In genomic region chr9:128251701-128252100, GRCh38 we compare ENCODE assay signal across 13 cellular contexts. TPM values are rescaled to one million over a fixed set of nuclear protein-coding genes. Genes with fewer than 3 reads are reported as not detected.
DNase-seq lines count a peak whose midpoint lies in the region; ATAC-seq and TF ChIP-seq lines count a peak whose summit lies in the region.
"Had no signal": no experiment of that assay in that cellular context is flagged by ENCODE, and none has a peak within 500 bp of the region (broad histone marks: within the 10 kb centered on the region; RNA-seq: fewer than 3 reads in every experiment).

No MANE protein-coding gene starts in this region.

- H3K27ac ChIP-seq in GM23338 (ENCODE audit: low read depth): no peak overlapping the region
- H3K27ac ChIP-seq: Peyer's patch, sigmoid colon had no signal

- H3K9ac ChIP-seq in adipocyte (ENCODE audit: low read length): no peak overlapping the region

- ATAC-seq in GM23338: no peak
- ATAC-seq in HG02884 (IDR thresholded peaks at IDR 0.05; ENCODE audit: unreplicated experiment): no peak

- POLR2A ChIA-PET in BJ (lab: Charles Lee): no interaction called here

- DNase-seq in BJ (ENCODE audit: low read depth): no peak
- DNase-seq in GM23338 (ENCODE audit: low spot score): no peak
- DNase-seq in adipocyte (ENCODE audit: low read depth): peak; percentile 12
- DNase-seq in immature natural killer cell: no peak
- DNase-seq in NCI-H345 treated with DMSO at 0.1 percent for 48 hours (lab: John Stamatoyannopoulos, UW; ENCODE audit: unreplicated experiment): no peak
- no peak for DNase-seq in NCI-H2196 (lab: John Stamatoyannopoulos, UW; ENCODE audit: unreplicated experiment)
- DNase-seq in SW480 (ENCODE audit: low spot score): no peak
- DNase-seq: activated CD4-positive, CD25-positive, alpha-beta regulatory T cell; aorta; NCI-H2171; Peyer's patch; sigmoid colon had no signal

- 0 out of 2 replicates have a peak, but pooled peaks cover 6% of the 10 kb centered on the region for H3K79me2 ChIP-seq in GM23338 (replicated peaks; ENCODE audit: insufficient read depth)

- H4K20me1 ChIP-seq in GM23338 (replicated peaks; ENCODE audit: insufficient read depth): peaks cover 6% of the 10 kb centered on the region

- TF ChIP-seq CTCF in BJ (IDR thresholded peaks at IDR 0.05; ENCODE audit: insufficient read depth, low read depth, low read length): no peak
- TF ChIP-seq CTCF in GM23338 (conservative IDR thresholded peaks at IDR 0.05; ENCODE audit: low read depth in 2 of 2): no peak

- H3K9me2 ChIP-seq in GM23338 (ENCODE audit: insufficient read depth): no peaks in the 10 kb centered on the region

- no peaks in the 10 kb centered on the region; the same call in 2 of the 3 replicates for H3K9me3 Mint-ChIP-seq in GM23338
- peaks cover 0 to 2% (median 0%) of the 10 kb centered on the region in 6 donors for H3K9me3 Mint-ChIP-seq in immature natural killer cell

- H2AFZ ChIP-seq in GM23338: no peak overlapping the region

- H3K4me3 ChIP-seq in BJ (ENCODE audit: low read depth, low read length) (peak overlapping the region; percentile 47), GM23338 (peak overlapping the region; percentile 88), adipocyte (ENCODE audit: low read length) (no peak overlapping the region)

- H3K27ac Mint-ChIP-seq in GM23338 (no peak overlapping the region), immature natural killer cell (peak overlapping the region in 1 of 6 donors; percentile 44)

- H3K27me3 Mint-ChIP-seq in GM23338 (ENCODE audit: insufficient read depth, low read depth, poor library complexity) (peaks cover 20% of the 10 kb centered on the region), immature natural killer cell (ENCODE audit: low read depth in 3 of 3) (peaks cover 1 to 7% (median 4%) of the 10 kb centered on the region in 3 donors)

- H3K36me3 Mint-ChIP-seq in GM23338 (ENCODE audit: low read depth): peaks cover 9% of the 10 kb centered on the region; the same call in 2 of the 3 replicates
- H3K36me3 Mint-ChIP-seq in immature natural killer cell: no peaks in the 10 kb centered on the region

- peaks cover 14% of the 10 kb centered on the region for H3K4me1 ChIP-seq in GM23338 (ENCODE audit: insufficient read depth)
- no peaks in the 10 kb centered on the region for H3K4me1 ChIP-seq in adipocyte (ENCODE audit: control insufficient read depth, insufficient read depth, low read length)

- CTCF ChIA-PET in BJ (lab: Yijun Ruan, JAX): no interaction called here

- H3K27me3 ChIP-seq in BJ (ENCODE audit: control insufficient read depth, insufficient read depth, low read length) (no peaks in the 10 kb centered on the region), GM23338 (ENCODE audit: insufficient read depth) (no peaks in the 10 kb centered on the region), adipocyte (replicated peaks; ENCODE audit: control insufficient read depth, insufficient read depth, low read length) (no peaks in the 10 kb centered on the region)
- H3K27me3 ChIP-seq: Peyer's patch had no signal

- H3K36me3 ChIP-seq in BJ (ENCODE audit: control insufficient read depth, insufficient read depth, low read length) (peaks cover 4% of the 10 kb centered on the region), GM23338 (ENCODE audit: insufficient read depth) (peaks cover under 1% of the 10 kb centered on the region; the same call in 1 of the 2 replicates), adipocyte (ENCODE audit: control insufficient read depth, insufficient read depth, low read length, severe bottlenecking) (peaks cover 2% of the 10 kb centered on the region)

- peak overlapping the region; percentile 94 for H3K4me2 ChIP-seq in GM23338

- peaks cover 12% of the 10 kb centered on the region; the same call in 1 of the 2 replicates for H3F3A ChIP-seq in GM23338 (replicated peaks; ENCODE audit: low read depth)

- peaks cover 32% of the 10 kb centered on the region for H3K4me1 Mint-ChIP-seq in GM23338
- peaks cover 17 to 23% of the 10 kb centered on the region in 2 donors for H3K4me1 Mint-ChIP-seq in immature natural killer cell

- H3K9me3 ChIP-seq in adipocyte (ENCODE audit: control insufficient read depth, low read length): no peaks in the 10 kb centered on the region
- H3K9me3 ChIP-seq: Peyer's patch, sigmoid colon had no signal

- H3K4me3 Mint-ChIP-seq in GM23338 (peak overlapping the region; percentile 87), immature natural killer cell (peak overlapping the region; percentile 67 to 84 (median 77))

TF ChIP-seq in GM23338, 12 proteins besides CTCF, POLR2A, EP300 and RAD21 (continues in another document):
- TF ChIP-seq ZNF331 (CRISPR knock-in tag; IDR thresholded peaks at IDR 0.05; ENCODE audit: low read depth): no peak
- TF ChIP-seq ZNF114 (CRISPR knock-in tag; IDR thresholded peaks at IDR 0.05): no peak
- no peak for TF ChIP-seq POLR2AphosphoS5 (IDR thresholded peaks at IDR 0.05; ENCODE audit: low read depth)
- no peak for TF ChIP-seq CREB1 (CRISPR knock-in tag; IDR thresholded peaks at IDR 0.05; ENCODE audit: low read depth)
- TF ChIP-seq, protein P1, sequence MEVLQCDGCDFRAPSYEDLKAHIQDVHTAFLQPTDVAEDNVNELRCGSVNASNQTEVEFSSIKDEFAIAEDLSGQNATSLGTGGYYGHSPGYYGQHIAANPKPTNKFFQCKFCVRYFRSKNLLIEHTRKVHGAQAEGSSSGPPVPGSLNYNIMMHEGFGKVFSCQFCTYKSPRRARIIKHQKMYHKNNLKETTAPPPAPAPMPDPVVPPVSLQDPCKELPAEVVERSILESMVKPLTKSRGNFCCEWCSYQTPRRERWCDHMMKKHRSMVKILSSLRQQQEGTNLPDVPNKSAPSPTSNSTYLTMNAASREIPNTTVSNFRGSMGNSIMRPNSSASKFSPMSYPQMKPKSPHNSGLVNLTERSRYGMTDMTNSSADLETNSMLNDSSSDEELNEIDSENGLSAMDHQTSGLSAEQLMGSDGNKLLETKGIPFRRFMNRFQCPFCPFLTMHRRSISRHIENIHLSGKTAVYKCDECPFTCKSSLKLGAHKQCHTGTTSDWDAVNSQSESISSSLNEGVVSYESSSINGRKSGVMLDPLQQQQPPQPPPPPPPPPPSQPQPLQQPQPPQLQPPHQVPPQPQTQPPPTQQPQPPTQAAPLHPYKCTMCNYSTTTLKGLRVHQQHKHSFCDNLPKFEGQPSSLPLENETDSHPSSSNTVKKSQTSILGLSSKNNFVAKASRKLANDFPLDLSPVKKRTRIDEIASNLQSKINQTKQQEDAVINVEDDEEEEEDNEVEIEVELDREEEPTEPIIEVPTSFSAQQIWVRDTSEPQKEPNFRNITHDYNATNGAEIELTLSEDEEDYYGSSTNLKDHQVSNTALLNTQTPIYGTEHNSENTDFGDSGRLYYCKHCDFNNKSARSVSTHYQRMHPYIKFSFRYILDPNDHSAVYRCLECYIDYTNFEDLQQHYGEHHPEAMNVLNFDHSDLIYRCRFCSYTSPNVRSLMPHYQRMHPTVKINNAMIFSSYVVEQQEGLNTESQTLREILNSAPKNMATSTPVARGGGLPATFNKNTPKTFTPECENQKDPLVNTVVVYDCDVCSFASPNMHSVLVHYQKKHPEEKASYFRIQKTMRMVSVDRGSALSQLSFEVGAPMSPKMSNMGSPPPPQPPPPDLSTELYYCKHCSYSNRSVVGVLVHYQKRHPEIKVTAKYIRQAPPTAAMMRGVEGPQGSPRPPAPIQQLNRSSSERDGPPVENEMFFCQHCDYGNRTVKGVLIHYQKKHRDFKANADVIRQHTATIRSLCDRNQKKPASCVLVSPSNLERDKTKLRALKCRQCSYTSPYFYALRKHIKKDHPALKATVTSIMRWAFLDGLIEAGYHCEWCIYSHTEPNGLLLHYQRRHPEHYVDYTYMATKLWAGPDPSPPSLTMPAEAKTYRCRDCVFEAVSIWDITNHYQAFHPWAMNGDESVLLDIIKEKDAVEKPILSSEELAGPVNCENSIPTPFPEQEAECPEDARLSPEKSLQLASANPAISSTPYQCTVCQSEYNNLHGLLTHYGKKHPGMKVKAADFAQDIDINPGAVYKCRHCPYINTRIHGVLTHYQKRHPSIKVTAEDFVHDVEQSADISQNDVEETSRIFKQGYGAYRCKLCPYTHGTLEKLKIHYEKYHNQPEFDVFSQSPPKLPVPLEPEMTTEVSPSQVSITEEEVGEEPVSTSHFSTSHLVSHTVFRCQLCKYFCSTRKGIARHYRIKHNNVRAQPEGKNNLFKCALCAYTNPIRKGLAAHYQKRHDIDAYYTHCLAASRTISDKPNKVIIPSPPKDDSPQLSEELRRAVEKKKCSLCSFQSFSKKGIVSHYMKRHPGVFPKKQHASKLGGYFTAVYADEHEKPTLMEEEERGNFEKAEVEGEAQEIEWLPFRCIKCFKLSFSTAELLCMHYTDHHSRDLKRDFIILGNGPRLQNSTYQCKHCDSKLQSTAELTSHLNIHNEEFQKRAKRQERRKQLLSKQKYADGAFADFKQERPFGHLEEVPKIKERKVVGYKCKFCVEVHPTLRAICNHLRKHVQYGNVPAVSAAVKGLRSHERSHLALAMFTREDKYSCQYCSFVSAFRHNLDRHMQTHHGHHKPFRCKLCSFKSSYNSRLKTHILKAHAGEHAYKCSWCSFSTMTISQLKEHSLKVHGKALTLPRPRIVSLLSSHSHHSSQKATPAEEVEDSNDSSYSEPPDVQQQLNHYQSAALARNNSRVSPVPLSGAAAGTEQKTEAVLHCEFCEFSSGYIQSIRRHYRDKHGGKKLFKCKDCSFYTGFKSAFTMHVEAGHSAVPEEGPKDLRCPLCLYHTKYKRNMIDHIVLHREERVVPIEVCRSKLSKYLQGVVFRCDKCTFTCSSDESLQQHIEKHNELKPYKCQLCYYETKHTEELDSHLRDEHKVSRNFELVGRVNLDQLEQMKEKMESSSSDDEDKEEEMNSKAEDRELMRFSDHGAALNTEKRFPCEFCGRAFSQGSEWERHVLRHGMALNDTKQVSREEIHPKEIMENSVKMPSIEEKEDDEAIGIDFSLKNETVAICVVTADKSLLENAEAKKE (CRISPR knock-in tag; IDR thresholded peaks at IDR 0.05): no peak

RNA-seq across cellular contexts. Expression of gene GOLGA2, which starts 24.1 kb away (rescaled TPM):
- polyA plus RNA-seq in BJ (2011; rRNA removed): 86.6 and 91.1 TPM in 2 replicates
- polyA minus RNA-seq in BJ (2011; rRNA and poly(A)+ RNA removed): 52.6 and 60.6 TPM in 2 replicates
- 44.4 and 48.4 TPM in 2 replicates for total RNA-seq in GM23338 (2014; rRNA removed; shearing (Covaris generic))
- 31.4 and 32.6 TPM in 2 replicates for polyA plus RNA-seq in GM23338 (2016; fragmentation: Nextera tagmentation; extraction: Ambion mirVana)
- 10 to 100 TPM in 1 of 3 donors, 1 to 10 TPM in 2; 4.3 to 11.7 (median 4.9) TPM for polyA plus RNA-seq in immature natural killer cell

RNA-seq across cellular contexts. Expression of gene SWI5, which starts 24.4 kb away (rescaled TPM):
- polyA plus RNA-seq in BJ (2011; rRNA removed) (76.4 and 77.4 TPM in 2 replicates), GM23338 (2016; fragmentation: Nextera tagmentation; extraction: Ambion mirVana) (35.7 and 42.5 TPM in 2 replicates), immature natural killer cell (10 to 100 TPM; 20.9 to 23.3 (median 21.5) TPM)
- 13.5 and 14.6 TPM in 2 replicates for polyA minus RNA-seq in BJ (2011; rRNA and poly(A)+ RNA removed)
- total RNA-seq in GM23338 (2014; rRNA removed; shearing (Covaris generic)): 26.6 and 31.8 TPM in 2 replicates

RNA-seq across cellular contexts. Expression of gene DNM1, which starts 48.5 kb away (rescaled TPM):
- polyA plus RNA-seq in BJ (2011; rRNA removed) (6.4 and 8.4 TPM in 2 replicates), GM23338 (2016; fragmentation: Nextera tagmentation; extraction: Ambion mirVana) (24.0 and 36.0 TPM in 2 replicates), immature natural killer cell (under 1 TPM in 2 of 3 donors, not detected in 1; 0.32 to 0.47 TPM)
- polyA minus RNA-seq in BJ (2011; rRNA and poly(A)+ RNA removed): 15.1 and 23.2 TPM in 2 replicates
- total RNA-seq in GM23338 (2014; rRNA removed; shearing (Covaris generic)): 42.0 and 43.2 TPM in 2 replicates
